8 cellular contexts compared by ENCODE assay signal in genomic region chr5:78649220-78649700, GRCh38. TPM values are rescaled to one million over a fixed set of nuclear protein-coding genes. Genes with fewer than 3 reads are reported as not detected.
DNase-seq lines count a peak whose midpoint lies in the region; ATAC-seq and TF ChIP-seq lines count a peak whose summit lies in the region.

No MANE protein-coding gene starts in this region.

- no peaks in the 10 kb centered on the region for H3K9me3 Mint-ChIP-seq in mesothelial cell of epicardium

- H3K4me3 Mint-ChIP-seq in mesothelial cell of epicardium, result peak overlapping the region; percentile 61

- H3K27me3 ChIP-seq in HUES6 (ENCODE audit: control insufficient read depth, insufficient read depth, low read length), result no peaks in the 10 kb centered on the region

- no peaks in the 10 kb centered on the region for H3K9me3 ChIP-seq in HUES6 (ENCODE audit: control insufficient read depth, insufficient read depth, low read depth, low read length)

- 0 out of 2 replicates have a peak, but pooled peaks cover 5% of the 10 kb centered on the region for H3K36me3 ChIP-seq in HUES6 (ENCODE audit: control insufficient read depth, insufficient read depth, low read length)

- H3K4me3 ChIP-seq in HUES6 (ENCODE audit: low read depth, low read length) (peak overlapping the region; percentile 89), choroid plexus epithelial cell (ENCODE audit: low read depth, low read length) (peak overlapping the region; percentile 88)

- peak; percentile 5 for TF ChIP-seq CTCF in choroid plexus epithelial cell (conservative IDR thresholded peaks at IDR 0.05; ENCODE audit: low read depth, low read length)
- TF ChIP-seq CTCF in mesothelial cell of epicardium (IDR thresholded peaks at IDR 0.05; ENCODE audit: unreplicated experiment), result no peak

- H3K27me3 Mint-ChIP-seq in mesothelial cell of epicardium (ENCODE audit: low read depth), result no peaks in the 10 kb centered on the region

- no peak for ATAC-seq in GM18873 (IDR thresholded peaks at IDR 0.05; ENCODE audit: low FRiP score, unreplicated experiment)
- ATAC-seq in GM18907 (IDR thresholded peaks at IDR 0.05; ENCODE audit: unreplicated experiment), result no peak

- H3K9ac ChIP-seq in HUES6 (ENCODE audit: low read length), result peak overlapping the region; percentile 77

- peaks cover 2% of the 10 kb centered on the region for H3K36me3 Mint-ChIP-seq in mesothelial cell of epicardium

- peak overlapping the region; percentile 69; the same call in 1 of the 2 replicates for H3K27ac ChIP-seq in HUES6 (ENCODE audit: low read depth, low read length)

- H3K4me1 ChIP-seq in HUES6 (ENCODE audit: control insufficient read depth, insufficient read depth, low read length), result peaks cover 22% of the 10 kb centered on the region

- in situ Hi-C loops in ACHN (cut with HindIII; ENCODE audit: low pct_ligation_motif_present, low pct_unique_long_range_greater_than_20kb, low sequenced_read_pairs), result loop anchor here (25.0 kb wide), 1 partner anchor 112 kb away; no protein-coding TSS in a partner anchor

- peak overlapping the region; percentile 50 for H3K27ac Mint-ChIP-seq in mesothelial cell of epicardium

- peak; percentile 22 for DNase-seq in ACHN
- DNase-seq in choroid plexus epithelial cell (ENCODE audit: low read depth), result no peak
- no peak for DNase-seq in mesothelial cell of epicardium (ENCODE audit: low spot score in 2 of 2, unreplicated experiment in 2 of 2)
- no peak for DNase-seq in GF-D8 (lab: John Stamatoyannopoulos, UW)
- no peak for DNase-seq in NCI-H2196 treated with DMSO at 0.1 percent for 48 hours (lab: John Stamatoyannopoulos, UW; ENCODE audit: unreplicated experiment)

- H3K4me1 Mint-ChIP-seq in mesothelial cell of epicardium, result peaks cover 54% of the 10 kb centered on the region

RNA-seq across cellular contexts. Expression of gene LHFPL2, which starts 0.7 kb away (rescaled TPM):
- 41.7 to 43.1 TPM (median 42.1 TPM) in 3 replicates for total RNA-seq in mesothelial cell of epicardium
